Comparison of ENCODE assay signal across 25 cellular contexts in genomic region chr2:37812414-37812813, GRCh38.
A peak's percentile ranks its signal among the peaks of the same experiment; 100 is the strongest.
DNase-seq lines count a peak whose midpoint lies in the region; ATAC-seq, FAIRE-seq and TF ChIP-seq lines count a peak whose summit lies in the region.
"Had no signal": no experiment of that assay in that cellular context is flagged by ENCODE, and none has a peak within 500 bp of the region (broad histone marks: within the 10 kb centered on the region; RNA-seq: fewer than 3 reads in every experiment).

No MANE protein-coding gene starts in this region.

- H3K4me3 Mint-ChIP-seq in chondrocyte (ENCODE audit: unreplicated experiment): no peak overlapping the region
- H3K4me3 Mint-ChIP-seq: memory B cell, naive B cell, T-cell had no signal

- intact Hi-C loops in kidney (cut with DNase I): no loop called here

- no peaks in the 10 kb centered on the region for H3K9me2 ChIP-seq in DOHH2 (replicated peaks; ENCODE audit: control insufficient read depth, low read length)

- DNase-seq in chondrocyte (ENCODE audit: low spot score): no peak
- no peak for DNase-seq in kidney
- no peak for DNase-seq in NK-92 (lab: John Stamatoyannopoulos, UW; ENCODE audit: unreplicated experiment)
- DNase-seq: activated CD4-positive, alpha-beta T cell treated with anti-CD3 and anti-CD28 coated beads for 48 hours; activated naive CD4-positive, alpha-beta T cell treated with anti-CD3 and anti-CD28 coated beads, Interleukin-2, amount 50 U/mL, for 16 hours; aorta; DMS79; effector CD4-positive, alpha-beta T cell; glutamatergic neuron; KBM-7; naive B cell; NCI-H1694; nucleus accumbens; SHP77; small intestine; stimulated activated naive CD4-positive, alpha-beta T cell treated with Interleukin-2 at 50 U/mL for 16 hours; T-cell; thyroid gland had no signal

- no peaks in the 10 kb centered on the region for H3K36me3 Mint-ChIP-seq in chondrocyte (ENCODE audit: low read depth)
- H3K36me3 Mint-ChIP-seq: memory B cell, T-cell had no signal

- H3K4me1 ChIP-seq in DOHH2 (ENCODE audit: control insufficient read depth, low read length) (no peaks in the 10 kb centered on the region), OCI-LY3 (ENCODE audit: low read length) (peaks cover 4% of the 10 kb centered on the region; the same call in 1 of the 2 replicates), liver (ENCODE audit: control insufficient read depth in 4 of 4, insufficient read depth in 4 of 4, low read length in 3 of 4) (peaks cover 0 to 3% (median 0%) of the 10 kb centered on the region in 4 donors), kidney (ENCODE audit: control insufficient read depth in 1 of 2, insufficient read depth in 1 of 2, low read depth in 1 of 2, low read length in 2 of 2) (no peaks in the 10 kb centered on the region)
- H3K4me1 ChIP-seq: thyroid gland had no signal

- WGBS in liver: 84% methylated on average over 1 of the region's 1 CpG

- H3K27ac Mint-ChIP-seq in chondrocyte (ENCODE audit: unreplicated experiment): no peak overlapping the region
- H3K27ac Mint-ChIP-seq: memory B cell, T-cell had no signal

- TF ChIP-seq CTCF in DOHH2 (IDR thresholded peaks at IDR 0.05; ENCODE audit: low read depth, low read length, poor library complexity, severe bottlenecking) (peak; percentile 22), OCI-LY3 (IDR thresholded peaks at IDR 0.05; ENCODE audit: low read depth, low read length) (peak; percentile 71), chondrocyte (IDR thresholded peaks at IDR 0.05) (peak; percentile 45), liver (IDR thresholded peaks at IDR 0.05; ENCODE audit: low read depth, low read length, missing input control) (no peak), kidney (IDR thresholded peaks at IDR 0.05; ENCODE audit: borderline replicate concordance, extremely low read depth, insufficient read depth) (no peak)

- H3K36me3 ChIP-seq in DOHH2 (ENCODE audit: control insufficient read depth, low read length) (no peaks in the 10 kb centered on the region), OCI-LY3 (replicated peaks; ENCODE audit: low read depth, low read length) (no peaks in the 10 kb centered on the region), liver (ENCODE audit: control insufficient read depth in 4 of 4, insufficient read depth in 3 of 4, low read depth in 1 of 4, low read length in 3 of 4) (no peaks in the 10 kb centered on the region), kidney (ENCODE audit: control insufficient read depth in 1 of 2, insufficient read depth in 2 of 2, low read length in 2 of 2) (no peaks in the 10 kb centered on the region)
- H3K36me3 ChIP-seq: thyroid gland had no signal

- H3K4me2 ChIP-seq in DOHH2 (ENCODE audit: low read length) (no peak overlapping the region), OCI-LY3 (ENCODE audit: low read length) (no peak overlapping the region)

- ATAC-seq in HG03342 (IDR thresholded peaks at IDR 0.05; ENCODE audit: unreplicated experiment): no peak
- no peak for ATAC-seq in GM18868 (IDR thresholded peaks at IDR 0.05; ENCODE audit: unreplicated experiment)
- ATAC-seq: T-cell had no signal

- no peaks in the 10 kb centered on the region for H3K27me3 Mint-ChIP-seq in chondrocyte (ENCODE audit: low read depth)
- H3K27me3 Mint-ChIP-seq: memory B cell, T-cell had no signal

- FAIRE-seq in kidney (lab: Jason Lieb, UNC): no peak
- FAIRE-seq: H1, small intestine had no signal

- H3K27ac ChIP-seq in DOHH2 (ENCODE audit: low read depth, low read length): no peak overlapping the region
- no peak overlapping the region for H3K27ac ChIP-seq in OCI-LY3 (ENCODE audit: low read length)
- no peak overlapping the region for H3K27ac ChIP-seq in liver (ENCODE audit: low read depth in 1 of 2, low read length in 2 of 2)
- no peak overlapping the region for H3K27ac ChIP-seq in kidney (ENCODE audit: low read depth in 2 of 2, low read length in 2 of 2)
- H3K27ac ChIP-seq: thyroid gland had no signal

- H3K9me3 ChIP-seq in DOHH2 (ENCODE audit: control insufficient read depth, insufficient read depth, low read length) (0 out of 2 replicates have a peak, but pooled peaks cover 4% of the 10 kb centered on the region), OCI-LY3 (ENCODE audit: insufficient read depth, low read length) (0 out of 2 replicates have a peak, but pooled peaks cover 7% of the 10 kb centered on the region), liver (ENCODE audit: control insufficient read depth in 4 of 4, low read length in 3 of 4) (no peaks in the 10 kb centered on the region), kidney (ENCODE audit: control insufficient read depth in 1 of 2, low read length in 2 of 2) (no peaks in the 10 kb centered on the region)
- H3K9me3 ChIP-seq: thyroid gland had no signal

- H3K27me3 ChIP-seq in DOHH2 (ENCODE audit: control insufficient read depth, low read length) (peaks cover 5% of the 10 kb centered on the region; the same call in 1 of the 2 replicates), OCI-LY3 (ENCODE audit: low read depth, low read length) (no peaks in the 10 kb centered on the region; the same call in 1 of the 2 replicates), liver (ENCODE audit: control insufficient read depth in 4 of 4, insufficient read depth in 4 of 4, low read length in 3 of 4) (no peaks in the 10 kb centered on the region)
- H3K27me3 ChIP-seq: thyroid gland had no signal

- H3K79me2 ChIP-seq in DOHH2 (ENCODE audit: control insufficient read depth, low read length) (no peaks in the 10 kb centered on the region), OCI-LY3 (ENCODE audit: low read length) (no peaks in the 10 kb centered on the region)

- H3K4me3 ChIP-seq in DOHH2 (ENCODE audit: low read length) (no peak overlapping the region), OCI-LY3 (ENCODE audit: low read length) (no peak overlapping the region), liver (ENCODE audit: low read depth in 1 of 3, low read length in 3 of 3) (no peak overlapping the region), kidney (ENCODE audit: low read length in 2 of 2) (no peak overlapping the region)
- H3K4me3 ChIP-seq: thyroid gland had no signal

- no peak overlapping the region for H2AFZ ChIP-seq in OCI-LY3 (ENCODE audit: low read depth, low read length)

- H3K9ac ChIP-seq in OCI-LY3 (ENCODE audit: low read length) (no peak overlapping the region), liver (ENCODE audit: low read depth in 1 of 2, low read length in 2 of 2) (no peak overlapping the region), kidney (ENCODE audit: low read length in 2 of 2) (no peak overlapping the region)

- no peaks in the 10 kb centered on the region for H3F3A ChIP-seq in DOHH2 (ENCODE audit: control insufficient read depth, insufficient read depth)

- H3K9me3 Mint-ChIP-seq in chondrocyte (ENCODE audit: low read depth): peaks cover 6% of the 10 kb centered on the region

- H3K4me1 Mint-ChIP-seq in chondrocyte (ENCODE audit: low read depth): peaks cover 16% of the 10 kb centered on the region
- H3K4me1 Mint-ChIP-seq: naive B cell had no signal

- no peaks in the 10 kb centered on the region for H4K20me1 ChIP-seq in DOHH2 (ENCODE audit: control insufficient read depth, insufficient read depth, low read depth, low read length)
- no peaks in the 10 kb centered on the region for H4K20me1 ChIP-seq in OCI-LY3 (ENCODE audit: insufficient read depth, low read length)

- peak; percentile 20 to 22 for TF ChIP-seq RAD21 in liver (IDR thresholded peaks at IDR 0.05)

TF ChIP-seq in liver, 16 proteins besides CTCF, POLR2A, EP300 and RAD21:
- TF ChIP-seq FOXA1 (IDR thresholded peaks at IDR 0.05) (no peak), EGR1 (IDR thresholded peaks at IDR 0.05; ENCODE audit: low read depth in 2 of 2) (no peak), HNF4A (conservative IDR thresholded peaks at IDR 0.05) (no peak)

Comparison
In these comparisons a context has a peak if more than half of its experiments do, and no peak if none do; other contexts are left out.
1. CTCF ChIP-seq: peak in DOHH2 (single experiment), OCI-LY3 (single experiment) and chondrocyte (single experiment); none in liver (single experiment) and kidney (single experiment).